ENCODE assay signal across 14 cellular contexts in the genomic region with DNA sequence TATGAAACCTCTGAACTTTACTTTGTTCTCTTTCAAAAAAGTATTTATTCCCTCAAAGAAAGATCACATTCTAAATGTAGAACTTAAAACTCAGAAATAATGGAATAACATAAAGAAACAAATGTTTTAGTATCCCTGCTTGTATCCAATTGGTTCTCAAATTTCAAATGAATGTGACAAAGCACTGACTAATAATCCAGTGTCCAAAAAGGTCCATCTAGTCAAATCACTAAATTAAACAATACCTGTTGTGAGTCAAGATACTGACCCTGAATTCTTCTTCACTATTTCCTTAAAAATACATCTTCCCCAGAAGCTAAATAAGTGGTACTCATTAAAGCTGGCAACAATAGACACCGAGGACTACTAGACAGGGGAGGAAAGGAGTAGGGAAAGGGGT.
DNase-seq lines count a peak whose midpoint lies in the region; ATAC-seq, FAIRE-seq and TF ChIP-seq lines count a peak whose summit lies in the region.
"Had no signal": no experiment of that assay in that cellular context is flagged by ENCODE, and none has a peak within 500 bp of the region (broad histone marks: within the 10 kb centered on the region; RNA-seq: fewer than 3 reads in every experiment).

No MANE protein-coding gene starts in this region.

- H3K9me1 ChIP-seq in IMR-90 (ENCODE audit: insufficient read depth, low read length): peaks cover 3% of the 10 kb centered on the region; the same call in 1 of the 2 replicates

- H2AK5ac ChIP-seq in IMR-90 (ENCODE audit: low read depth, low read length): peak overlapping the region; percentile 96; the same call in 1 of the 2 replicates

- H3K4me1 ChIP-seq in IMR-90 (ENCODE audit: control insufficient read depth, insufficient read depth, low read length) (peaks cover 18% of the 10 kb centered on the region), astrocyte (ENCODE audit: insufficient read depth, low read length) (peaks cover 26% of the 10 kb centered on the region), osteoblast (ENCODE audit: insufficient read depth, low read length) (peaks cover 32% of the 10 kb centered on the region)

- FAIRE-seq in astrocyte (lab: Jason Lieb, UNC): no peak
- FAIRE-seq: H1, HepG2, HTR-8/SVneo had no signal

- BruUV-seq in IMR-90 (replicated peaks; lab: Mats Ljungman, UMichigan): no TSS peak

- H3K4me1 Mint-ChIP-seq in astrocyte (ENCODE audit: low read depth, unreplicated experiment): peaks cover 32% of the 10 kb centered on the region

- no peak for TF ChIP-seq RAD21 in IMR-90 (IDR thresholded peaks at IDR 0.05; ENCODE audit: low read length)

- dilution Hi-C loops in IMR-90 (cut with HindIII; ENCODE audit: low sequenced_read_pairs, unreplicated experiment): no loop called here

- CTCF ChIA-PET in IMR-90 (lab: Yijun Ruan, JAX): no interaction called here

- H4K91ac ChIP-seq in IMR-90 (ENCODE audit: insufficient read depth, low read depth, low read length): peak overlapping the region; percentile 69; the same call in 1 of the 2 replicates

- intact Hi-C loops in IMR-90 (cut with micrococcal nuclease): no loop called here

- peak overlapping the region; percentile 93; the same call in 1 of the 2 replicates for H3K23ac ChIP-seq in IMR-90 (ENCODE audit: low read depth, low read length)

- H3K27me3 Mint-ChIP-seq in astrocyte (ENCODE audit: low read depth, unreplicated experiment): no peaks in the 10 kb centered on the region

- H3K18ac ChIP-seq in IMR-90 (ENCODE audit: low read depth, low read length): peak overlapping the region; percentile 60; the same call in 1 of the 2 replicates

- no peak overlapping the region for H3K4me3 Mint-ChIP-seq in astrocyte (ENCODE audit: unreplicated experiment)

- H3K9me3 Mint-ChIP-seq in astrocyte (ENCODE audit: unreplicated experiment): peaks cover 3% of the 10 kb centered on the region

- peak overlapping the region; percentile 64; the same call in 1 of the 2 replicates for H2BK20ac ChIP-seq in IMR-90 (ENCODE audit: low read depth, low read length)

- H3K79me1 ChIP-seq in IMR-90 (ENCODE audit: low read depth in 1 of 2, low read length in 2 of 2): peaks cover 3 to 36% of the 10 kb centered on the region in 2 experiments; a peak in 3 of 4 replicates

- peak overlapping the region; percentile 69; the same call in 1 of the 2 replicates for H3K4ac ChIP-seq in IMR-90 (ENCODE audit: low read depth, low read length)

- POLR2A ChIA-PET in IMR-90 (lab: Charles Lee; ENCODE audit: unreplicated experiment): no interaction called here

- no peak overlapping the region for H2AK9ac ChIP-seq in IMR-90 (replicated peaks; ENCODE audit: low read depth, low read length, poor library complexity)

- in situ Hi-C loops in IMR-90 (cut with MboI; ENCODE audit: low sequenced_read_pairs): loop anchor here (25.0 kb wide), 1 partner anchor 756 kb away; no protein-coding TSS in a partner anchor

- H3K4me2 ChIP-seq in IMR-90 (ENCODE audit: low read depth, low read length): no peak overlapping the region
- H3K4me2 ChIP-seq in astrocyte (ENCODE audit: low read length): no peak overlapping the region
- H3K4me2 ChIP-seq in osteoblast (ENCODE audit: insufficient read depth, low read length): peak overlapping the region; percentile 71
- H3K4me2 ChIP-seq: BLaER1 had no signal

- peak overlapping the region; percentile 79 for H3K14ac ChIP-seq in IMR-90 (replicated peaks; ENCODE audit: low read depth, low read length)

- H3K4me3 ChIP-seq in IMR-90 (ENCODE audit: insufficient read depth, low read depth, low read length) (no peak overlapping the region), astrocyte (ENCODE audit: insufficient read depth, low read depth, low read length) (no peak overlapping the region), osteoblast (ENCODE audit: insufficient read depth, low read length) (no peak overlapping the region)
- H3K4me3 ChIP-seq: BLaER1 had no signal

- peak overlapping the region; percentile 75 for H2BK120ac ChIP-seq in IMR-90 (ENCODE audit: low read depth, low read length)

- H3K36me3 ChIP-seq in IMR-90 (ENCODE audit: control insufficient read depth, insufficient read depth, low read length) (peaks cover 4% of the 10 kb centered on the region), astrocyte (ENCODE audit: insufficient read depth, low read length) (no peaks in the 10 kb centered on the region), osteoblast (ENCODE audit: insufficient read depth, low read length) (no peaks in the 10 kb centered on the region)
- H3K36me3 ChIP-seq: BLaER1 had no signal

- no peak overlapping the region for H3K56ac ChIP-seq in IMR-90 (ENCODE audit: extremely low read depth, insufficient read depth, low read length)

- H3K27me3 ChIP-seq in IMR-90 (ENCODE audit: control insufficient read depth, insufficient read depth, low read length) (no peaks in the 10 kb centered on the region), astrocyte (ENCODE audit: insufficient read depth, low read length) (no peaks in the 10 kb centered on the region), osteoblast (ENCODE audit: insufficient read depth, low read length) (no peaks in the 10 kb centered on the region)
- H3K27me3 ChIP-seq: BLaER1 had no signal

- peaks cover 3% of the 10 kb centered on the region; the same call in 1 of the 2 replicates for H3K9me3 ChIP-seq in IMR-90 (ENCODE audit: control insufficient read depth, insufficient read depth, low read length)
- H3K9me3 ChIP-seq in astrocyte (ENCODE audit: insufficient read depth, low read depth, low read length): no peaks in the 10 kb centered on the region
- H3K9me3 ChIP-seq in osteoblast (ENCODE audit: low read depth, low read length): no peaks in the 10 kb centered on the region

- DNase-seq in IMR-90 (no peak), astrocyte (ENCODE audit: low read depth) (no peak), osteoblast (ENCODE audit: insufficient read length, low spot score, missing footprints) (no peak), DMS53 treated with DMSO at 0.1 percent for 48 hours (lab: John Stamatoyannopoulos, UW; ENCODE audit: unreplicated experiment) (no peak), GM19240 (ENCODE audit: insufficient read length, low spot score) (no peak), NCI-H2107 (lab: John Stamatoyannopoulos, UW) (no peak)
- DNase-seq: AML-193, DMS53, HCEC 1CT had no signal

- peak overlapping the region; percentile 20 for H3K27ac Mint-ChIP-seq in astrocyte (ENCODE audit: unreplicated experiment)

- peaks cover 15% of the 10 kb centered on the region for H3K36me3 Mint-ChIP-seq in astrocyte (ENCODE audit: low read depth, unreplicated experiment)

- H3K79me2 ChIP-seq in astrocyte (ENCODE audit: insufficient read depth, low read length): no peaks in the 10 kb centered on the region
- peaks cover 3% of the 10 kb centered on the region for H3K79me2 ChIP-seq in osteoblast (ENCODE audit: insufficient read depth, low read length)

- H2AFZ ChIP-seq in IMR-90 (replicated peaks; ENCODE audit: low read length, poor library complexity) (no peak overlapping the region), astrocyte (ENCODE audit: low read depth, low read length) (no peak overlapping the region), osteoblast (ENCODE audit: low read length) (no peak overlapping the region)

- H4K8ac ChIP-seq in IMR-90 (ENCODE audit: low read depth in 2 of 2, low read length in 2 of 2): peak overlapping the region in 1 of 2 experiments; percentile 67; a peak in 2 of 4 replicates

- no CpG with 5 or more reads among the region's 1 CpG for WGBS in IMR-90 (ENCODE audit: extremely low coverage in 2 of 2, insufficient read length in 1 of 2), 2 experiments

- peak overlapping the region; percentile 80 for H2BK5ac ChIP-seq in IMR-90 (ENCODE audit: low read depth, low read length, poor library complexity, severe bottlenecking)

- H3K27ac ChIP-seq in IMR-90 (ENCODE audit: insufficient read depth, low read length) (no peak overlapping the region), astrocyte (ENCODE audit: low read depth, low read length) (no peak overlapping the region), osteoblast (ENCODE audit: low read depth, low read length) (no peak overlapping the region)
- H3K27ac ChIP-seq: BLaER1 had no signal

- no peak for TF ChIP-seq POLR2A in IMR-90 (IDR thresholded peaks at IDR 0.05; ENCODE audit: low read depth, low read length)

- H3K9ac ChIP-seq in IMR-90 (ENCODE audit: low read depth, low read length): no peak overlapping the region
- no peak overlapping the region for H3K9ac ChIP-seq in astrocyte (ENCODE audit: low read length)
- H3K9ac ChIP-seq: BLaER1 had no signal

- peak overlapping the region; percentile 54; the same call in 1 of the 2 replicates for H4K5ac ChIP-seq in IMR-90 (ENCODE audit: low read depth, low read length)

- peak overlapping the region; percentile 84; the same call in 1 of the 3 replicates for H2BK15ac ChIP-seq in IMR-90 (ENCODE audit: low read depth, low read length)

- no peak for ATAC-seq in IMR-90 (ENCODE audit: low read depth)
- ATAC-seq in GM21526 (IDR thresholded peaks at IDR 0.05; ENCODE audit: low FRiP score, unreplicated experiment): no peak
- ATAC-seq: HepG2 had no signal

- H4K20me1 ChIP-seq in IMR-90 (ENCODE audit: insufficient read depth, low read length) (no peaks in the 10 kb centered on the region; the same call in 1 of the 2 replicates), astrocyte (ENCODE audit: insufficient read depth, low read length) (no peaks in the 10 kb centered on the region), osteoblast (ENCODE audit: insufficient read depth, low read length) (no peaks in the 10 kb centered on the region)
- H4K20me1 ChIP-seq: BLaER1 had no signal

- TF ChIP-seq CTCF in IMR-90 (conservative IDR thresholded peaks at IDR 0.05; ENCODE audit: low read depth, low read length): no peak
- no peak for TF ChIP-seq CTCF in astrocyte (IDR thresholded peaks at IDR 0.05; ENCODE audit: insufficient read depth, low read depth, low read length)
- TF ChIP-seq CTCF in osteoblast (IDR thresholded peaks at IDR 0.05; ENCODE audit: extremely low read depth, low read depth, low read length): no peak

TF ChIP-seq in IMR-90, 13 proteins besides CTCF, POLR2A, EP300 and RAD21 (continues in another document):
- TF ChIP-seq, protein P1, sequence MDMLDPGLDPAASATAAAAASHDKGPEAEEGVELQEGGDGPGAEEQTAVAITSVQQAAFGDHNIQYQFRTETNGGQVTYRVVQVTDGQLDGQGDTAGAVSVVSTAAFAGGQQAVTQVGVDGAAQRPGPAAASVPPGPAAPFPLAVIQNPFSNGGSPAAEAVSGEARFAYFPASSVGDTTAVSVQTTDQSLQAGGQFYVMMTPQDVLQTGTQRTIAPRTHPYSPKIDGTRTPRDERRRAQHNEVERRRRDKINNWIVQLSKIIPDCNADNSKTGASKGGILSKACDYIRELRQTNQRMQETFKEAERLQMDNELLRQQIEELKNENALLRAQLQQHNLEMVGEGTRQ (IDR thresholded peaks at IDR 0.05; ENCODE audit: low read depth, low read length): no peak
- no peak for TF ChIP-seq MXI1 (IDR thresholded peaks at IDR 0.05; ENCODE audit: borderline replicate concordance, low read depth, low read length)
